ENCODE assay signal across 14 cellular contexts in the genomic region with DNA sequence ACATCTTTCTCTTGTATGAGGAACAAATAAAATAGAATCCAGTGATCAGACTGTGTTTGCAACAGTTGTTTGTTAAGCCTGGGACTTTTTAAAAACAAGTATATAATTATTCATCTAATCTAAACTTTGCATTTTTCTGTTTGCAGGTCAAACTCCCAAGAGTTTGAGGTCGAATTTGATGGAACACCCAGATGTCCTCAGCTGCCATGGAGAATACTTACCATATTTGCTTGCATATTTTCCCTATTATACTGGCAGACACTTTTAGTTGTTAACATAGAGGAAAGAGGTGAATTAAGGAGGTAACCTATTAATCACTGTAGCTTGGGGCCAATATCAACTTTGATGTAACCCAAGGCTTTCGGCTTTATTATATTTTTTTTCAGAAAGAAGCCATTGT.
"Had no signal": no experiment of that assay in that cellular context is flagged by ENCODE, and none has a peak within 500 bp of the region (broad histone marks: within the 10 kb centered on the region; RNA-seq: fewer than 3 reads in every experiment).

No MANE protein-coding gene starts in this region.

- H3K27me3 ChIP-seq: right lobe of liver, transverse colon had no signal

- DNase-seq: activated CD4-positive, alpha-beta T cell treated with anti-CD3 and anti-CD28 coated beads, Interleukin-2, amount 50 U/mL, for 4 hours; activated CD4-positive, CD25-positive, alpha-beta regulatory T cell treated with anti-CD3 and anti-CD28 coated beads, Interleukin-2, amount 50 U/mL, for 72 hours; activated naive CD4-positive, alpha-beta T cell treated with anti-CD3 and anti-CD28 coated beads, Interleukin-2, amount 50 U/mL, for 16 hours; activated T-cell treated with anti-CD3 and anti-CD28 coated beads, Interleukin-2, amount 50 U/mL, for 1 hour; amygdala; dorsolateral prefrontal cortex; head of caudate nucleus; natural killer cell; right lobe of liver; stimulated activated CD4-positive, alpha-beta T cell treated with anti-CD3 and anti-CD28 coated beads, Interleukin-12 subunit alpha, Interleukin-12 subunit beta, amount 100 ng/mL, for 4 hours; stimulated activated naive CD4-positive, alpha-beta T cell; substantia nigra; transverse colon had no signal

- H3K4me3 Mint-ChIP-seq: natural killer cell had no signal

- H3K36me3 Mint-ChIP-seq: natural killer cell had no signal

- H3K36me3 ChIP-seq: right lobe of liver, transverse colon had no signal

- H3K27ac ChIP-seq: dorsolateral prefrontal cortex, right lobe of liver, transverse colon had no signal

- H3K4me1 Mint-ChIP-seq: natural killer cell had no signal

- H3K9me3 ChIP-seq: right lobe of liver, transverse colon had no signal

- H3K27me3 Mint-ChIP-seq: progenitor cell of endocrine pancreas had no signal

- H3K27ac Mint-ChIP-seq: natural killer cell, progenitor cell of endocrine pancreas had no signal

- H3K4me1 ChIP-seq: right lobe of liver, transverse colon had no signal

- H3K4me3 ChIP-seq: dorsolateral prefrontal cortex, right lobe of liver, transverse colon had no signal
